1 cellular context compared by ENCODE assay signal in the genomic region with DNA sequence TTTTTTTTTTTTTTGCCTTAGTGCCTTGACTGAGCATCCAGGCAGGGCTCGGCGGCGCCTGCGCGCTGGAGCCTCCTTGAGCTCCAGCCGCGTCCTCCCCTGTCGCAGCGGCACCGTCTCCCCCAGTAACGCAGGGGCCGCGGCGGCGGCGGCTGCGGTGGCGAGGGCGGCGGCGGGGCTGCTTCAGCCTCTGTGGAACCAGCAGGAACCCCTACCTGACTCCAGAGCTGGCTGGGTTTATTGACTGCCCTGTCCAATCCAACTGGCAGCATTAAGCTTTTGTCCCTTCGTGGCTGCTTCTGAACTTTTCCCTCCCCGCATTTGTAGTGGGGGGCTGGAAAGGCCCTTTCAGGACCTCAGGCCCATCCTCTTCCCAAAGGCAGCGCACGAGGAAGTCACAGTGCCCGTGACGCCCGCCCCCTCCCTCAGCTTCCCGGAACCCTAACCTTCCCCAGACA.
TF ChIP-seq lines count a peak whose summit lies in the region.

A gene with protein sequence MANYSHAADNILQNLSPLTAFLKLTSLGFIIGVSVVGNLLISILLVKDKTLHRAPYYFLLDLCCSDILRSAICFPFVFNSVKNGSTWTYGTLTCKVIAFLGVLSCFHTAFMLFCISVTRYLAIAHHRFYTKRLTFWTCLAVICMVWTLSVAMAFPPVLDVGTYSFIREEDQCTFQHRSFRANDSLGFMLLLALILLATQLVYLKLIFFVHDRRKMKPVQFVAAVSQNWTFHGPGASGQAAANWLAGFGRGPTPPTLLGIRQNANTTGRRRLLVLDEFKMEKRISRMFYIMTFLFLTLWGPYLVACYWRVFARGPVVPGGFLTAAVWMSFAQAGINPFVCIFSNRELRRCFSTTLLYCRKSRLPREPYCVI (minus strand): TSS at position 397 of the 458 bp plus-strand sequence. CDS start 2,106 bp downstream, outside the sequence.

TF ChIP-seq in K562, 482 proteins besides CTCF, POLR2A, EP300 and RAD21 (continued from another document and continues in another):
- TF ChIP-seq SRSF1 (IDR thresholded peaks at IDR 0.05; ENCODE audit: low read depth, low read length), result no peak
- TF ChIP-seq RBM14 (IDR thresholded peaks at IDR 0.05; ENCODE audit: borderline replicate concordance, insufficient read depth, low read depth, low read length), result no peak
- peak; percentile 57; the same call in 1 of the 2 replicates for TF ChIP-seq PHF8 (IDR thresholded peaks at IDR 0.05; ENCODE audit: borderline replicate concordance, low read length)
- TF ChIP-seq ZNF280A (IDR thresholded peaks at IDR 0.05; ENCODE audit: low read depth, partially characterized antibody), result no peak
- TF ChIP-seq SMAD4 (CRISPR knock-in tag; conservative IDR thresholded peaks at IDR 0.05), result peak; percentile 54; the same call in 1 of the 2 replicates
- TF ChIP-seq ZBTB11 (CRISPR knock-in tag; IDR thresholded peaks at IDR 0.05), result no peak
- no peak for TF ChIP-seq ZNF57 (CRISPR knock-in tag; IDR thresholded peaks at IDR 0.05)
- peak; percentile 86 for TF ChIP-seq POLR2G (IDR thresholded peaks at IDR 0.05; ENCODE audit: low read depth, low read length)
- TF ChIP-seq CXXC5 (CRISPR knock-in tag; IDR thresholded peaks at IDR 0.05), result peak; percentile 57
- TF ChIP-seq CREB3 (tag; conservative IDR thresholded peaks at IDR 0.05; ENCODE audit: low read depth), result no peak
- TF ChIP-seq, protein P1, sequence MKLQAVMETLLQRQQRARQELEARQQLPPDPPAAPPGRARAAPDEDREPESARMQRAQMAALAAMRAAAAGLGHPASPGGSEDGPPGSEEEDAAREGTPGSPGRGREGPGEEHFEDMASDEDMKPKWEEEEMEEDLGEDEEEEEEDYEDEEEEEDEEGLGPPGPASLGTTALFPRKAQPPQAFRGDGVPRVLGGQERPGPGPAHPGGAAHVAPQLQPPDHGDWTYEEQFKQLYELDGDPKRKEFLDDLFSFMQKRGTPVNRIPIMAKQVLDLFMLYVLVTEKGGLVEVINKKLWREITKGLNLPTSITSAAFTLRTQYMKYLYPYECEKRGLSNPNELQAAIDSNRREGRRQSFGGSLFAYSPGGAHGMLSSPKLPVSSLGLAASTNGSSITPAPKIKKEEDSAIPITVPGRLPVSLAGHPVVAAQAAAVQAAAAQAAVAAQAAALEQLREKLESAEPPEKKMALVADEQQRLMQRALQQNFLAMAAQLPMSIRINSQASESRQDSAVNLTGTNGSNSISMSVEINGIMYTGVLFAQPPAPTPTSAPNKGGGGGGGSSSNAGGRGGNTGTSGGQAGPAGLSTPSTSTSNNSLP (IDR thresholded peaks at IDR 0.05; ENCODE audit: borderline replicate concordance, low read depth, low read length), result no peak
- TF ChIP-seq, protein P2, sequence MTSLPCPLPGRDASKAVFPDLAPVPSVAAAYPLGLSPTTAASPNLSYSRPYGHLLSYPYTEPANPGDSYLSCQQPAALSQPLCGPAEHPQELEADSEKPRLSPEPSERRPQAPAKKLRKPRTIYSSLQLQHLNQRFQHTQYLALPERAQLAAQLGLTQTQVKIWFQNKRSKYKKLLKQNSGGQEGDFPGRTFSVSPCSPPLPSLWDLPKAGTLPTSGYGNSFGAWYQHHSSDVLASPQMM (CRISPR knock-in tag; IDR thresholded peaks at IDR 0.05), result no peak
- TF ChIP-seq, protein P3, sequence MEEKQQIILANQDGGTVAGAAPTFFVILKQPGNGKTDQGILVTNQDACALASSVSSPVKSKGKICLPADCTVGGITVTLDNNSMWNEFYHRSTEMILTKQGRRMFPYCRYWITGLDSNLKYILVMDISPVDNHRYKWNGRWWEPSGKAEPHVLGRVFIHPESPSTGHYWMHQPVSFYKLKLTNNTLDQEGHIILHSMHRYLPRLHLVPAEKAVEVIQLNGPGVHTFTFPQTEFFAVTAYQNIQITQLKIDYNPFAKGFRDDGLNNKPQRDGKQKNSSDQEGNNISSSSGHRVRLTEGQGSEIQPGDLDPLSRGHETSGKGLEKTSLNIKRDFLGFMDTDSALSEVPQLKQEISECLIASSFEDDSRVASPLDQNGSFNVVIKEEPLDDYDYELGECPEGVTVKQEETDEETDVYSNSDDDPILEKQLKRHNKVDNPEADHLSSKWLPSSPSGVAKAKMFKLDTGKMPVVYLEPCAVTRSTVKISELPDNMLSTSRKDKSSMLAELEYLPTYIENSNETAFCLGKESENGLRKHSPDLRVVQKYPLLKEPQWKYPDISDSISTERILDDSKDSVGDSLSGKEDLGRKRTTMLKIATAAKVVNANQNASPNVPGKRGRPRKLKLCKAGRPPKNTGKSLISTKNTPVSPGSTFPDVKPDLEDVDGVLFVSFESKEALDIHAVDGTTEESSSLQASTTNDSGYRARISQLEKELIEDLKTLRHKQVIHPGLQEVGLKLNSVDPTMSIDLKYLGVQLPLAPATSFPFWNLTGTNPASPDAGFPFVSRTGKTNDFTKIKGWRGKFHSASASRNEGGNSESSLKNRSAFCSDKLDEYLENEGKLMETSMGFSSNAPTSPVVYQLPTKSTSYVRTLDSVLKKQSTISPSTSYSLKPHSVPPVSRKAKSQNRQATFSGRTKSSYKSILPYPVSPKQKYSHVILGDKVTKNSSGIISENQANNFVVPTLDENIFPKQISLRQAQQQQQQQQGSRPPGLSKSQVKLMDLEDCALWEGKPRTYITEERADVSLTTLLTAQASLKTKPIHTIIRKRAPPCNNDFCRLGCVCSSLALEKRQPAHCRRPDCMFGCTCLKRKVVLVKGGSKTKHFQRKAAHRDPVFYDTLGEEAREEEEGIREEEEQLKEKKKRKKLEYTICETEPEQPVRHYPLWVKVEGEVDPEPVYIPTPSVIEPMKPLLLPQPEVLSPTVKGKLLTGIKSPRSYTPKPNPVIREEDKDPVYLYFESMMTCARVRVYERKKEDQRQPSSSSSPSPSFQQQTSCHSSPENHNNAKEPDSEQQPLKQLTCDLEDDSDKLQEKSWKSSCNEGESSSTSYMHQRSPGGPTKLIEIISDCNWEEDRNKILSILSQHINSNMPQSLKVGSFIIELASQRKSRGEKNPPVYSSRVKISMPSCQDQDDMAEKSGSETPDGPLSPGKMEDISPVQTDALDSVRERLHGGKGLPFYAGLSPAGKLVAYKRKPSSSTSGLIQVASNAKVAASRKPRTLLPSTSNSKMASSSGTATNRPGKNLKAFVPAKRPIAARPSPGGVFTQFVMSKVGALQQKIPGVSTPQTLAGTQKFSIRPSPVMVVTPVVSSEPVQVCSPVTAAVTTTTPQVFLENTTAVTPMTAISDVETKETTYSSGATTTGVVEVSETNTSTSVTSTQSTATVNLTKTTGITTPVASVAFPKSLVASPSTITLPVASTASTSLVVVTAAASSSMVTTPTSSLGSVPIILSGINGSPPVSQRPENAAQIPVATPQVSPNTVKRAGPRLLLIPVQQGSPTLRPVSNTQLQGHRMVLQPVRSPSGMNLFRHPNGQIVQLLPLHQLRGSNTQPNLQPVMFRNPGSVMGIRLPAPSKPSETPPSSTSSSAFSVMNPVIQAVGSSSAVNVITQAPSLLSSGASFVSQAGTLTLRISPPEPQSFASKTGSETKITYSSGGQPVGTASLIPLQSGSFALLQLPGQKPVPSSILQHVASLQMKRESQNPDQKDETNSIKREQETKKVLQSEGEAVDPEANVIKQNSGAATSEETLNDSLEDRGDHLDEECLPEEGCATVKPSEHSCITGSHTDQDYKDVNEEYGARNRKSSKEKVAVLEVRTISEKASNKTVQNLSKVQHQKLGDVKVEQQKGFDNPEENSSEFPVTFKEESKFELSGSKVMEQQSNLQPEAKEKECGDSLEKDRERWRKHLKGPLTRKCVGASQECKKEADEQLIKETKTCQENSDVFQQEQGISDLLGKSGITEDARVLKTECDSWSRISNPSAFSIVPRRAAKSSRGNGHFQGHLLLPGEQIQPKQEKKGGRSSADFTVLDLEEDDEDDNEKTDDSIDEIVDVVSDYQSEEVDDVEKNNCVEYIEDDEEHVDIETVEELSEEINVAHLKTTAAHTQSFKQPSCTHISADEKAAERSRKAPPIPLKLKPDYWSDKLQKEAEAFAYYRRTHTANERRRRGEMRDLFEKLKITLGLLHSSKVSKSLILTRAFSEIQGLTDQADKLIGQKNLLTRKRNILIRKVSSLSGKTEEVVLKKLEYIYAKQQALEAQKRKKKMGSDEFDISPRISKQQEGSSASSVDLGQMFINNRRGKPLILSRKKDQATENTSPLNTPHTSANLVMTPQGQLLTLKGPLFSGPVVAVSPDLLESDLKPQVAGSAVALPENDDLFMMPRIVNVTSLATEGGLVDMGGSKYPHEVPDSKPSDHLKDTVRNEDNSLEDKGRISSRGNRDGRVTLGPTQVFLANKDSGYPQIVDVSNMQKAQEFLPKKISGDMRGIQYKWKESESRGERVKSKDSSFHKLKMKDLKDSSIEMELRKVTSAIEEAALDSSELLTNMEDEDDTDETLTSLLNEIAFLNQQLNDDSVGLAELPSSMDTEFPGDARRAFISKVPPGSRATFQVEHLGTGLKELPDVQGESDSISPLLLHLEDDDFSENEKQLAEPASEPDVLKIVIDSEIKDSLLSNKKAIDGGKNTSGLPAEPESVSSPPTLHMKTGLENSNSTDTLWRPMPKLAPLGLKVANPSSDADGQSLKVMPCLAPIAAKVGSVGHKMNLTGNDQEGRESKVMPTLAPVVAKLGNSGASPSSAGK (IDR thresholded peaks at IDR 0.05), result peak; percentile 61
- no peak for TF ChIP-seq ZNF140 (CRISPR knock-in tag; IDR thresholded peaks at IDR 0.05)
- TF ChIP-seq ZNF766 (CRISPR knock-in tag; conservative IDR thresholded peaks at IDR 0.05), result peak; percentile 80; the same call in 1 of the 2 replicates
- peak; percentile 52; the same call in 1 of the 2 replicates for TF ChIP-seq MTA3 (IDR thresholded peaks at IDR 0.05; ENCODE audit: borderline replicate concordance)
- 0 out of 2 replicates have a peak, but pooled peaks have one; percentile 39 for TF ChIP-seq RHOXF2B (CRISPR knock-in tag; conservative IDR thresholded peaks at IDR 0.05)
- TF ChIP-seq E4F1 (CRISPR knock-in tag; IDR thresholded peaks at IDR 0.05; ENCODE audit: borderline replicate concordance), result no peak
- TF ChIP-seq SNRNP70 (optimal IDR thresholded peaks at IDR 0.05; ENCODE audit: low read depth, low read length), result no peak
- no peak for TF ChIP-seq ZNF395 (CRISPR knock-in tag; IDR thresholded peaks at IDR 0.05)
